ENCODE assay signal across 17 cellular contexts in genomic region chr1:41272601-41273000, GRCh38. TPM values are rescaled to one million over a fixed set of nuclear protein-coding genes. Genes with fewer than 3 reads are reported as not detected.
DNase-seq lines count a peak whose midpoint lies in the region; ATAC-seq, FAIRE-seq and TF ChIP-seq lines count a peak whose summit lies in the region.
"Had no signal": no experiment of that assay in that cellular context is flagged by ENCODE, and none has a peak within 500 bp of the region (broad histone marks: within the 10 kb centered on the region; RNA-seq: fewer than 3 reads in every experiment).

No MANE protein-coding gene starts in this region.

- no peak overlapping the region for H3K4me3 ChIP-seq in GM23338
- H3K4me3 ChIP-seq in astrocyte (ENCODE audit: insufficient read depth, low read depth, low read length), result no peak overlapping the region
- no peak overlapping the region for H3K4me3 ChIP-seq in neural progenitor cell
- H3K4me3 ChIP-seq: BLaER1 treated with 17β-estradiol and CSF1 and Interleukin-3, amounts not matched to agents 10 nM and 100 nM; GM12878 had no signal

- TF ChIP-seq CTCF in GM23338 (conservative IDR thresholded peaks at IDR 0.05; ENCODE audit: low read depth in 2 of 2), result no peak
- no peak for TF ChIP-seq CTCF in astrocyte (IDR thresholded peaks at IDR 0.05; ENCODE audit: insufficient read depth, low read depth, low read length)
- no peak for TF ChIP-seq CTCF in neural progenitor cell (IDR thresholded peaks at IDR 0.05)

- H3F3A ChIP-seq in GM23338 (replicated peaks; ENCODE audit: low read depth) (no peaks in the 10 kb centered on the region), neural progenitor cell (ENCODE audit: low read depth) (no peaks in the 10 kb centered on the region)

- H3K4me1 ChIP-seq in GM23338 (ENCODE audit: insufficient read depth), result no peaks in the 10 kb centered on the region
- H3K4me1 ChIP-seq in astrocyte (ENCODE audit: insufficient read depth, low read length), result no peaks in the 10 kb centered on the region
- H3K4me1 ChIP-seq in neural progenitor cell, result no peaks in the 10 kb centered on the region

- no peak for TF ChIP-seq EP300 in Ishikawa (IDR thresholded peaks at IDR 0.05; ENCODE audit: borderline replicate concordance)

- no peak overlapping the region for H3K4me3 Mint-ChIP-seq in GM23338
- H3K4me3 Mint-ChIP-seq in astrocyte (ENCODE audit: unreplicated experiment), result peak overlapping the region; percentile 13
- H3K4me3 Mint-ChIP-seq in neural progenitor cell, result no peak overlapping the region
- no peak overlapping the region for H3K4me3 Mint-ChIP-seq in activated CD8-positive, alpha-beta T cell treated with anti-CD3 and anti-CD28 coated beads, Interleukin-2, amount 10 ng/mL, durations not matched to agents 7 days and 5 days
- H3K4me3 Mint-ChIP-seq: B cell; CD8-positive, alpha-beta T cell; HFFc6; IgD-negative memory B cell had no signal

- H2AFZ ChIP-seq in GM23338, result no peak overlapping the region
- H2AFZ ChIP-seq in astrocyte (ENCODE audit: low read depth, low read length), result no peak overlapping the region
- H2AFZ ChIP-seq in neural progenitor cell (replicated peaks), result no peak overlapping the region

- H3K27me3 ChIP-seq in GM23338 (ENCODE audit: insufficient read depth), result no peaks in the 10 kb centered on the region
- H3K27me3 ChIP-seq in astrocyte (ENCODE audit: insufficient read depth, low read length), result peaks cover 11% of the 10 kb centered on the region
- H3K27me3 ChIP-seq in neural progenitor cell, result no peaks in the 10 kb centered on the region
- H3K27me3 ChIP-seq: BLaER1 treated with 17β-estradiol and CSF1 and Interleukin-3, amounts not matched to agents 10 nM and 100 nM had no signal

- no peaks in the 10 kb centered on the region for H3K9me3 ChIP-seq in astrocyte (ENCODE audit: insufficient read depth, low read depth, low read length)
- H3K9me3 ChIP-seq in neural progenitor cell (ENCODE audit: low read depth), result no peaks in the 10 kb centered on the region
- H3K9me3 ChIP-seq: BLaER1 treated with 17β-estradiol and CSF1 and Interleukin-3, amounts not matched to agents 10 nM and 100 nM had no signal

- no peaks in the 10 kb centered on the region for H4K20me1 ChIP-seq in GM23338 (replicated peaks; ENCODE audit: insufficient read depth)
- H4K20me1 ChIP-seq in astrocyte (ENCODE audit: insufficient read depth, low read length), result no peaks in the 10 kb centered on the region
- H4K20me1 ChIP-seq in neural progenitor cell (ENCODE audit: low read depth), result no peaks in the 10 kb centered on the region

- no peaks in the 10 kb centered on the region for H3K9me3 Mint-ChIP-seq in GM23338
- H3K9me3 Mint-ChIP-seq in astrocyte (ENCODE audit: unreplicated experiment), result no peaks in the 10 kb centered on the region
- no peaks in the 10 kb centered on the region for H3K9me3 Mint-ChIP-seq in neural progenitor cell
- no peaks in the 10 kb centered on the region for H3K9me3 Mint-ChIP-seq in activated CD8-positive, alpha-beta T cell treated with anti-CD3 and anti-CD28 coated beads, Interleukin-2, amount 10 ng/mL, durations not matched to agents 7 days and 5 days (ENCODE audit: insufficient read depth)
- H3K9me3 Mint-ChIP-seq: CD8-positive, alpha-beta T cell; HFFc6; IgD-negative memory B cell had no signal

- H3K36me3 ChIP-seq in GM23338 (ENCODE audit: insufficient read depth) (no peaks in the 10 kb centered on the region), astrocyte (ENCODE audit: insufficient read depth, low read length) (no peaks in the 10 kb centered on the region), neural progenitor cell (no peaks in the 10 kb centered on the region)
- H3K36me3 ChIP-seq: BLaER1 treated with 17β-estradiol and CSF1 and Interleukin-3, amounts not matched to agents 10 nM and 100 nM had no signal

- no peak overlapping the region for H3K27ac Mint-ChIP-seq in GM23338
- H3K27ac Mint-ChIP-seq in astrocyte (ENCODE audit: unreplicated experiment), result no peak overlapping the region
- no peak overlapping the region for H3K27ac Mint-ChIP-seq in neural progenitor cell
- no peak overlapping the region for H3K27ac Mint-ChIP-seq in activated CD8-positive, alpha-beta T cell treated with anti-CD3 and anti-CD28 coated beads, Interleukin-2, amount 10 ng/mL, durations not matched to agents 7 days and 5 days
- H3K27ac Mint-ChIP-seq: B cell; CD8-positive, alpha-beta T cell; HFFc6; IgD-negative memory B cell had no signal

- H3K36me3 Mint-ChIP-seq in GM23338 (ENCODE audit: low read depth) (no peaks in the 10 kb centered on the region), astrocyte (ENCODE audit: low read depth, unreplicated experiment) (no peaks in the 10 kb centered on the region), neural progenitor cell (no peaks in the 10 kb centered on the region)
- no peaks in the 10 kb centered on the region for H3K36me3 Mint-ChIP-seq in activated CD8-positive, alpha-beta T cell treated with anti-CD3 and anti-CD28 coated beads, Interleukin-2, amount 10 ng/mL, durations not matched to agents 7 days and 5 days (ENCODE audit: low read depth)
- H3K36me3 Mint-ChIP-seq: CD8-positive, alpha-beta T cell had no signal

- DNase-seq in GM23338 (ENCODE audit: low spot score) (no peak), astrocyte (ENCODE audit: low read depth) (no peak), neural progenitor cell (ENCODE audit: low spot score) (peak; percentile 28), inferior parietal cortex (ENCODE audit: extremely low spot score) (no peak)
- DNase-seq in activated CD8-positive, alpha-beta memory T cell treated with anti-CD3 and anti-CD28 coated beads, Interleukin-2, amount 50 U/mL, for 48 hours, result no peak
- DNase-seq in activated CD8-positive, alpha-beta T cell treated with anti-CD3 and anti-CD28 coated beads, Interleukin-2, amount 10 ng/mL, durations not matched to agents 7 days and 5 days, result no peak
- DNase-seq: Calu3; CD8-positive, alpha-beta T cell; DMS79 treated with DMSO at 0.1 percent for 48 hours; HCEC 1CT; HFFc6 had no signal

- H3K9me2 ChIP-seq in GM23338 (ENCODE audit: insufficient read depth), result no peaks in the 10 kb centered on the region

- POLR2A ChIA-PET in activated CD8-positive, alpha-beta T cell treated with anti-CD3 and anti-CD28 coated beads, Interleukin-2, amount 10 ng/mL, durations not matched to agents 7 days and 5 days (lab: Charles Lee), result no interaction called here

- H3K79me2 ChIP-seq in GM23338 (replicated peaks; ENCODE audit: insufficient read depth) (no peaks in the 10 kb centered on the region), astrocyte (ENCODE audit: insufficient read depth, low read length) (no peaks in the 10 kb centered on the region), neural progenitor cell (ENCODE audit: low read depth) (no peaks in the 10 kb centered on the region)

- no peak for TF ChIP-seq RAD21 in Ishikawa (IDR thresholded peaks at IDR 0.05; ENCODE audit: low read depth)

- H3K27ac ChIP-seq in GM23338 (ENCODE audit: low read depth), result no peak overlapping the region
- no peak overlapping the region for H3K27ac ChIP-seq in astrocyte (ENCODE audit: low read depth, low read length)
- no peak overlapping the region for H3K27ac ChIP-seq in neural progenitor cell
- H3K27ac ChIP-seq: BLaER1 treated with 17β-estradiol and CSF1 and Interleukin-3, amounts not matched to agents 10 nM and 100 nM had no signal

- H3K27me3 Mint-ChIP-seq in GM23338 (ENCODE audit: insufficient read depth, low read depth, poor library complexity) (peaks cover 9% of the 10 kb centered on the region), astrocyte (ENCODE audit: low read depth, unreplicated experiment) (peaks cover 33% of the 10 kb centered on the region), neural progenitor cell (ENCODE audit: insufficient read depth, low read depth) (peaks cover 2% of the 10 kb centered on the region)
- H3K27me3 Mint-ChIP-seq in activated CD8-positive, alpha-beta T cell treated with anti-CD3 and anti-CD28 coated beads, Interleukin-2, amount 10 ng/mL, durations not matched to agents 7 days and 5 days (ENCODE audit: low read depth), result peaks cover 20% of the 10 kb centered on the region

- H3K4me2 ChIP-seq in GM23338 (no peak overlapping the region), astrocyte (ENCODE audit: low read length) (no peak overlapping the region), neural progenitor cell (no peak overlapping the region)

- FAIRE-seq in astrocyte (lab: Jason Lieb, UNC), result no peak
- FAIRE-seq: GM12878, HTR-8/SVneo had no signal

- H3K4me1 Mint-ChIP-seq in GM23338 (peaks cover 3% of the 10 kb centered on the region; the same call in 2 of the 3 replicates), astrocyte (ENCODE audit: low read depth, unreplicated experiment) (peaks cover 2% of the 10 kb centered on the region), neural progenitor cell (peaks cover 13% of the 10 kb centered on the region)
- no peaks in the 10 kb centered on the region for H3K4me1 Mint-ChIP-seq in activated CD8-positive, alpha-beta T cell treated with anti-CD3 and anti-CD28 coated beads, Interleukin-2, amount 10 ng/mL, durations not matched to agents 7 days and 5 days (ENCODE audit: low read depth)
- H3K4me1 Mint-ChIP-seq: IgD-negative memory B cell had no signal

- CTCF ChIA-PET in activated CD8-positive, alpha-beta T cell treated with anti-CD3 and anti-CD28 coated beads, Interleukin-2, amount 10 ng/mL, durations not matched to agents 7 days and 5 days (lab: Charles Lee), result interaction anchor here (0.8 to 1.2 kb wide), 3 partner anchors 10 to 161 kb away, joined by 3 to 5 read pairs (median 3); no protein-coding TSS in a partner anchor

- no peak for ATAC-seq in GM23338
- no peak for ATAC-seq in activated CD8-positive, alpha-beta T cell treated with anti-CD3 and anti-CD28 coated beads, Interleukin-2, amount 10 ng/mL, durations not matched to agents 7 days and 5 days
- ATAC-seq: CD8-positive, alpha-beta T cell; GM12878 had no signal

- H3K9ac ChIP-seq in astrocyte (ENCODE audit: low read length) (no peak overlapping the region), neural progenitor cell (no peak overlapping the region)
- H3K9ac ChIP-seq: BLaER1 treated with 17β-estradiol and CSF1 and Interleukin-3, amounts not matched to agents 10 nM and 100 nM had no signal

TF ChIP-seq in GM23338, 12 proteins besides CTCF, POLR2A, EP300 and RAD21 (continues in another document):
- TF ChIP-seq CREB1 (CRISPR knock-in tag; IDR thresholded peaks at IDR 0.05; ENCODE audit: low read depth) (no peak), POLR2AphosphoS5 (IDR thresholded peaks at IDR 0.05; ENCODE audit: low read depth) (no peak), NANOG (IDR thresholded peaks at IDR 0.05; ENCODE audit: borderline replicate concordance) (no peak)

RNA-seq across cellular contexts. Expression of gene SCMH1, which starts 30.5 kb away (rescaled TPM):
- total RNA-seq in GM23338 (2014; rRNA removed; shearing (Covaris generic)), result 10.8 and 19.4 TPM in 2 replicates
- 11.6 and 15.0 TPM in 2 replicates for polyA plus RNA-seq in GM23338 (2016; fragmentation: Nextera tagmentation; extraction: Ambion mirVana)
- total RNA-seq in astrocyte (18.0 and 18.4 TPM in 2 replicates), neural progenitor cell (ENCODE audit: low replicate concordance) (16.1 and 39.9 TPM in 2 replicates)
- total RNA-seq in activated CD8-positive, alpha-beta T cell treated with anti-CD3 and anti-CD28 coated beads, Interleukin-2, amount 10 ng/mL, durations not matched to agents 7 days and 5 days, result 10 to 100 TPM; 25.1 to 30.3 TPM
